Comparison of ENCODE assay signal across 1 cellular context in genomic region chr5:179805529-179806249, GRCh38.
TF ChIP-seq lines count a peak whose summit lies in the region.

No MANE protein-coding gene starts in this region.

TF ChIP-seq in K562, 482 proteins besides CTCF, POLR2A, EP300 and RAD21 (continued from another document and continues in another):
- peak; percentile 25; the same call in 1 of the 2 replicates for TF ChIP-seq SUPT5H (IDR thresholded peaks at IDR 0.05)
- peak; percentile 72 for TF ChIP-seq RBFOX2 (IDR thresholded peaks at IDR 0.05; ENCODE audit: low read depth, low read length)
- TF ChIP-seq RB1 (IDR thresholded peaks at IDR 0.05; ENCODE audit: low read depth), result 0 out of 2 replicates have a peak, but pooled peaks have one; percentile 45
- no peak for TF ChIP-seq SMARCB1 (IDR thresholded peaks at IDR 0.05; ENCODE audit: insufficient read length, low read depth)
- TF ChIP-seq MEIS2 (IDR thresholded peaks at IDR 0.05; ENCODE audit: partially characterized antibody), result no peak
- TF ChIP-seq, protein P1, sequence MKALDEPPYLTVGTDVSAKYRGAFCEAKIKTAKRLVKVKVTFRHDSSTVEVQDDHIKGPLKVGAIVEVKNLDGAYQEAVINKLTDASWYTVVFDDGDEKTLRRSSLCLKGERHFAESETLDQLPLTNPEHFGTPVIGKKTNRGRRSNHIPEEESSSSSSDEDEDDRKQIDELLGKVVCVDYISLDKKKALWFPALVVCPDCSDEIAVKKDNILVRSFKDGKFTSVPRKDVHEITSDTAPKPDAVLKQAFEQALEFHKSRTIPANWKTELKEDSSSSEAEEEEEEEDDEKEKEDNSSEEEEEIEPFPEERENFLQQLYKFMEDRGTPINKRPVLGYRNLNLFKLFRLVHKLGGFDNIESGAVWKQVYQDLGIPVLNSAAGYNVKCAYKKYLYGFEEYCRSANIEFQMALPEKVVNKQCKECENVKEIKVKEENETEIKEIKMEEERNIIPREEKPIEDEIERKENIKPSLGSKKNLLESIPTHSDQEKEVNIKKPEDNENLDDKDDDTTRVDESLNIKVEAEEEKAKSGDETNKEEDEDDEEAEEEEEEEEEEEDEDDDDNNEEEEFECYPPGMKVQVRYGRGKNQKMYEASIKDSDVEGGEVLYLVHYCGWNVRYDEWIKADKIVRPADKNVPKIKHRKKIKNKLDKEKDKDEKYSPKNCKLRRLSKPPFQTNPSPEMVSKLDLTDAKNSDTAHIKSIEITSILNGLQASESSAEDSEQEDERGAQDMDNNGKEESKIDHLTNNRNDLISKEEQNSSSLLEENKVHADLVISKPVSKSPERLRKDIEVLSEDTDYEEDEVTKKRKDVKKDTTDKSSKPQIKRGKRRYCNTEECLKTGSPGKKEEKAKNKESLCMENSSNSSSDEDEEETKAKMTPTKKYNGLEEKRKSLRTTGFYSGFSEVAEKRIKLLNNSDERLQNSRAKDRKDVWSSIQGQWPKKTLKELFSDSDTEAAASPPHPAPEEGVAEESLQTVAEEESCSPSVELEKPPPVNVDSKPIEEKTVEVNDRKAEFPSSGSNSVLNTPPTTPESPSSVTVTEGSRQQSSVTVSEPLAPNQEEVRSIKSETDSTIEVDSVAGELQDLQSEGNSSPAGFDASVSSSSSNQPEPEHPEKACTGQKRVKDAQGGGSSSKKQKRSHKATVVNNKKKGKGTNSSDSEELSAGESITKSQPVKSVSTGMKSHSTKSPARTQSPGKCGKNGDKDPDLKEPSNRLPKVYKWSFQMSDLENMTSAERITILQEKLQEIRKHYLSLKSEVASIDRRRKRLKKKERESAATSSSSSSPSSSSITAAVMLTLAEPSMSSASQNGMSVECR (CRISPR knock-in tag; IDR thresholded peaks at IDR 0.05), result peak; percentile 80
- peak; percentile 53 for TF ChIP-seq SAP30 (IDR thresholded peaks at IDR 0.05; ENCODE audit: borderline replicate concordance, insufficient read depth, low read depth, low read length, poor library complexity, severe bottlenecking)
- peak; percentile 79 for TF ChIP-seq POLR2G (IDR thresholded peaks at IDR 0.05; ENCODE audit: low read depth, low read length)
- 0 out of 2 replicates have a peak, but pooled peaks have one; percentile 19 for TF ChIP-seq CTBP1 (IDR thresholded peaks at IDR 0.05; ENCODE audit: borderline replicate concordance)
- TF ChIP-seq, protein P2, sequence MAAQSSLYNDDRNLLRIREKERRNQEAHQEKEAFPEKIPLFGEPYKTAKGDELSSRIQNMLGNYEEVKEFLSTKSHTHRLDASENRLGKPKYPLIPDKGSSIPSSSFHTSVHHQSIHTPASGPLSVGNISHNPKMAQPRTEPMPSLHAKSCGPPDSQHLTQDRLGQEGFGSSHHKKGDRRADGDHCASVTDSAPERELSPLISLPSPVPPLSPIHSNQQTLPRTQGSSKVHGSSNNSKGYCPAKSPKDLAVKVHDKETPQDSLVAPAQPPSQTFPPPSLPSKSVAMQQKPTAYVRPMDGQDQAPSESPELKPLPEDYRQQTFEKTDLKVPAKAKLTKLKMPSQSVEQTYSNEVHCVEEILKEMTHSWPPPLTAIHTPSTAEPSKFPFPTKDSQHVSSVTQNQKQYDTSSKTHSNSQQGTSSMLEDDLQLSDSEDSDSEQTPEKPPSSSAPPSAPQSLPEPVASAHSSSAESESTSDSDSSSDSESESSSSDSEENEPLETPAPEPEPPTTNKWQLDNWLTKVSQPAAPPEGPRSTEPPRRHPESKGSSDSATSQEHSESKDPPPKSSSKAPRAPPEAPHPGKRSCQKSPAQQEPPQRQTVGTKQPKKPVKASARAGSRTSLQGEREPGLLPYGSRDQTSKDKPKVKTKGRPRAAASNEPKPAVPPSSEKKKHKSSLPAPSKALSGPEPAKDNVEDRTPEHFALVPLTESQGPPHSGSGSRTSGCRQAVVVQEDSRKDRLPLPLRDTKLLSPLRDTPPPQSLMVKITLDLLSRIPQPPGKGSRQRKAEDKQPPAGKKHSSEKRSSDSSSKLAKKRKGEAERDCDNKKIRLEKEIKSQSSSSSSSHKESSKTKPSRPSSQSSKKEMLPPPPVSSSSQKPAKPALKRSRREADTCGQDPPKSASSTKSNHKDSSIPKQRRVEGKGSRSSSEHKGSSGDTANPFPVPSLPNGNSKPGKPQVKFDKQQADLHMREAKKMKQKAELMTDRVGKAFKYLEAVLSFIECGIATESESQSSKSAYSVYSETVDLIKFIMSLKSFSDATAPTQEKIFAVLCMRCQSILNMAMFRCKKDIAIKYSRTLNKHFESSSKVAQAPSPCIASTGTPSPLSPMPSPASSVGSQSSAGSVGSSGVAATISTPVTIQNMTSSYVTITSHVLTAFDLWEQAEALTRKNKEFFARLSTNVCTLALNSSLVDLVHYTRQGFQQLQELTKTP (IDR thresholded peaks at IDR 0.05; ENCODE audit: low read depth in 1 of 2, partially characterized antibody in 2 of 2), result no peak
- TF ChIP-seq ARID3A (IDR thresholded peaks at IDR 0.05; ENCODE audit: borderline replicate concordance, low read depth, low read length), result no peak
- TF ChIP-seq ZNF511 (CRISPR knock-in tag; IDR thresholded peaks at IDR 0.05), result peak; percentile 57; the same call in 1 of the 2 replicates
- no peak for TF ChIP-seq CTCFL (IDR thresholded peaks at IDR 0.05; ENCODE audit: borderline replicate concordance, insufficient read depth, low read depth, low read length, poor library complexity, severe bottlenecking)
- TF ChIP-seq HNRNPL (IDR thresholded peaks at IDR 0.05; ENCODE audit: low read depth, low read length), result peak; percentile 38; the same call in 1 of the 2 replicates
- TF ChIP-seq FOXJ2 (tag; IDR thresholded peaks at IDR 0.05), result no peak
- peak; percentile 31; the same call in 1 of the 2 replicates for TF ChIP-seq MYC (IDR thresholded peaks at IDR 0.05; ENCODE audit: low read depth, low read length)
- TF ChIP-seq MYC (CRISPR knock-in tag; IDR thresholded peaks at IDR 0.05; ENCODE audit: borderline replicate concordance, low read depth), result no peak
- peak; percentile 81; the same call in 1 of the 2 replicates for TF ChIP-seq ZC3H4 (CRISPR knock-in tag; IDR thresholded peaks at IDR 0.05; ENCODE audit: borderline replicate concordance)
- TF ChIP-seq HMGN3 (IDR thresholded peaks at IDR 0.05; ENCODE audit: borderline replicate concordance, extremely low read depth, insufficient read length, low read depth, low read length), result peak; percentile 55
- TF ChIP-seq ZBTB7A (IDR thresholded peaks at IDR 0.05; ENCODE audit: borderline replicate concordance, control insufficient read depth, low read depth, low read length), result peak; percentile 63; the same call in 1 of the 2 replicates
- TF ChIP-seq POLR2B (IDR thresholded peaks at IDR 0.05; ENCODE audit: low read depth, partially characterized antibody), result no peak
- 0 out of 2 replicates have a peak, but pooled peaks have one; percentile 31 for TF ChIP-seq ZNF395 (CRISPR knock-in tag; IDR thresholded peaks at IDR 0.05)
- TF ChIP-seq ETV5 (CRISPR knock-in tag; IDR thresholded peaks at IDR 0.05; ENCODE audit: low read depth), result no peak
- TF ChIP-seq, protein P3, sequence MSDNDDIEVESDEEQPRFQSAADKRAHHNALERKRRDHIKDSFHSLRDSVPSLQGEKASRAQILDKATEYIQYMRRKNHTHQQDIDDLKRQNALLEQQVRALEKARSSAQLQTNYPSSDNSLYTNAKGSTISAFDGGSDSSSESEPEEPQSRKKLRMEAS (CRISPR knock-in tag; IDR thresholded peaks at IDR 0.05), result peak; percentile 74
- peak; percentile 54; the same call in 1 of the 2 replicates for TF ChIP-seq BHLHE40 (IDR thresholded peaks at IDR 0.05; ENCODE audit: low read length)
- TF ChIP-seq GATAD2B (IDR thresholded peaks at IDR 0.05; ENCODE audit: borderline replicate concordance), result 0 out of 2 replicates have a peak, but pooled peaks have one; percentile 35
- peak; percentile 78 for TF ChIP-seq ZFX (CRISPR knock-in tag; IDR thresholded peaks at IDR 0.05)
- TF ChIP-seq, protein P4, sequence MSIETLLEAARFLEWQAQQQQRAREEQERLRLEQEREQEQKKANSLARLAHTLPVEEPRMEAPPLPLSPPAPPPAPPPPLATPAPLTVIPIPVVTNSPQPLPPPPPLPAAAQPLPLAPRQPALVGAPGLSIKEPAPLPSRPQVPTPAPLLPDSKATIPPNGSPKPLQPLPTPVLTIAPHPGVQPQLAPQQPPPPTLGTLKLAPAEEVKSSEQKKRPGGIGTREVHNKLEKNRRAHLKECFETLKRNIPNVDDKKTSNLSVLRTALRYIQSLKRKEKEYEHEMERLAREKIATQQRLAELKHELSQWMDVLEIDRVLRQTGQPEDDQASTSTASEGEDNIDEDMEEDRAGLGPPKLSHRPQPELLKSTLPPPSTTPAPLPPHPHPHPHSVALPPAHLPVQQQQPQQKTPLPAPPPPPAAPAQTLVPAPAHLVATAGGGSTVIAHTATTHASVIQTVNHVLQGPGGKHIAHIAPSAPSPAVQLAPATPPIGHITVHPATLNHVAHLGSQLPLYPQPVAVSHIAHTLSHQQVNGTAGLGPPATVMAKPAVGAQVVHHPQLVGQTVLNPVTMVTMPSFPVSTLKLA (conservative IDR thresholded peaks at IDR 0.05), result peak in 1 of 2 experiments; percentile 27; a peak in 1 of 4 replicates
- peak; percentile 59 to 88 for TF ChIP-seq MAZ (CRISPR knock-in tag; conservative IDR thresholded peaks at IDR 0.05 in 1 of 2, IDR thresholded peaks at IDR 0.05 in 1 of 2)
- TF ChIP-seq, protein P5, sequence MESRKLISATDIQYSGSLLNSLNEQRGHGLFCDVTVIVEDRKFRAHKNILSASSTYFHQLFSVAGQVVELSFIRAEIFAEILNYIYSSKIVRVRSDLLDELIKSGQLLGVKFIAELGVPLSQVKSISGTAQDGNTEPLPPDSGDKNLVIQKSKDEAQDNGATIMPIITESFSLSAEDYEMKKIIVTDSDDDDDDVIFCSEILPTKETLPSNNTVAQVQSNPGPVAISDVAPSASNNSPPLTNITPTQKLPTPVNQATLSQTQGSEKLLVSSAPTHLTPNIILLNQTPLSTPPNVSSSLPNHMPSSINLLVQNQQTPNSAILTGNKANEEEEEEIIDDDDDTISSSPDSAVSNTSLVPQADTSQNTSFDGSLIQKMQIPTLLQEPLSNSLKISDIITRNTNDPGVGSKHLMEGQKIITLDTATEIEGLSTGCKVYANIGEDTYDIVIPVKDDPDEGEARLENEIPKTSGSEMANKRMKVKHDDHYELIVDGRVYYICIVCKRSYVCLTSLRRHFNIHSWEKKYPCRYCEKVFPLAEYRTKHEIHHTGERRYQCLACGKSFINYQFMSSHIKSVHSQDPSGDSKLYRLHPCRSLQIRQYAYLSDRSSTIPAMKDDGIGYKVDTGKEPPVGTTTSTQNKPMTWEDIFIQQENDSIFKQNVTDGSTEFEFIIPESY (CRISPR knock-in tag; IDR thresholded peaks at IDR 0.05), result peak; percentile 31; the same call in 1 of the 2 replicates
- peak; percentile 17 to 26; a peak in 2 of 4 replicates for TF ChIP-seq SIN3A (IDR thresholded peaks at IDR 0.05; ENCODE audit: borderline replicate concordance in 2 of 2, control insufficient read depth in 1 of 2, low read depth in 2 of 2, low read length in 2 of 2)
- TF ChIP-seq, protein P6, sequence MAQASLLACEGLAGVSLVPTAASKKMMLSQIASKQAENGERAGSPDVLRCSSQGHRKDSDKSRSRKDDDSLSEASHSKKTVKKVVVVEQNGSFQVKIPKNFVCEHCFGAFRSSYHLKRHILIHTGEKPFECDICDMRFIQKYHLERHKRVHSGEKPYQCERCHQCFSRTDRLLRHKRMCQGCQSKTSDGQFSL (CRISPR knock-in tag; IDR thresholded peaks at IDR 0.05), result peak; percentile 94
- TF ChIP-seq, protein P6 (tag; IDR thresholded peaks at IDR 0.05), result peak in 1 of 2 experiments; percentile 69; a peak in 2 of 4 replicates
- no peak for TF ChIP-seq ZNF316 (IDR thresholded peaks at IDR 0.05)
